ENCODE assay signal across 26 cellular contexts in genomic region chr20:20795119-20795518, GRCh38.
"Had no signal": no experiment of that assay in that cellular context is flagged by ENCODE, and none has a peak within 500 bp of the region (broad histone marks: within the 10 kb centered on the region; RNA-seq: fewer than 3 reads in every experiment).

No MANE protein-coding gene starts in this region.

- H3K9ac ChIP-seq: neural progenitor cell, parathyroid adenoma had no signal

- H3K27ac ChIP-seq: neural progenitor cell, ovary, parathyroid adenoma, psoas muscle, right lobe of liver, sigmoid colon, suprapubic skin, testis, tibial artery, transverse colon, upper lobe of right lung, uterus had no signal

- H3K4me1 ChIP-seq: parathyroid adenoma, right lobe of liver, sigmoid colon, testis, tibial artery, transverse colon, upper lobe of right lung, uterus had no signal

- H3K4me2 ChIP-seq: neural progenitor cell had no signal

- H3K4me3 ChIP-seq: neural progenitor cell, ovary, psoas muscle, right lobe of liver, sigmoid colon, suprapubic skin, testis, tibial artery, transverse colon, upper lobe of right lung, uterus had no signal

- H3K27me3 ChIP-seq: neural progenitor cell, ovary, right lobe of liver, sigmoid colon, suprapubic skin, testis, tibial artery, transverse colon, upper lobe of right lung, uterus had no signal

- DNase-seq: natural killer cell; occipital lobe; ovary; posterior cingulate gyrus; psoas muscle; right cardiac atrium; sigmoid colon; small intestine; stimulated activated CD4-positive, alpha-beta T cell treated with anti-CD3 and anti-CD28 coated beads, Interleukin-15, amount 100 ng/mL, for 24 hours; stimulated activated CD4-positive, alpha-beta T cell treated with anti-CD3 and anti-CD28 coated beads, Interleukin-2, amount 100 ng/mL, for 24 hours; stimulated activated CD4-positive, alpha-beta T cell treated with anti-CD3 and anti-CD28 coated beads, Interleukin-2, amount 100 ng/mL, for 48 hours; stimulated activated CD4-positive, alpha-beta T cell treated with anti-CD3 and anti-CD28 coated beads, Interleukin-4, amount 100 ng/mL, for 24 hours; stimulated activated naive CD4-positive, alpha-beta T cell; stimulated activated naive CD8-positive, alpha-beta T cell treated with anti-CD3 and anti-CD28 coated beads, Interleukin-15, amount 100 ng/mL, for 72 hours; stimulated activated naive CD8-positive, alpha-beta T cell treated with anti-CD3 and anti-CD28 coated beads, Interleukin-15, Interleukin-2, amounts not matched to agents 100 U/mL and 50 U/mL, for 24 hours; substantia nigra; testis; tibial artery; transverse colon; upper lobe of right lung; uterus had no signal

- H3K36me3 ChIP-seq: neural progenitor cell, ovary, right lobe of liver, sigmoid colon, suprapubic skin, tibial artery, transverse colon, upper lobe of right lung, uterus had no signal

- ATAC-seq: natural killer cell; psoas muscle; right cardiac atrium; stimulated activated effector memory CD8-positive, alpha-beta T cell treated with anti-CD3 and anti-CD28 coated beads, Interleukin-12 subunit alpha, Interleukin-12 subunit beta, amount 100 ng/mL, for 72 hours; stimulated activated naive CD8-positive, alpha-beta T cell treated with anti-CD3 and anti-CD28 coated beads, Interleukin-15, amount 100 ng/mL, for 72 hours; stimulated activated naive CD8-positive, alpha-beta T cell treated with anti-CD3 and anti-CD28 coated beads, Interleukin-15, Interleukin-2, amounts not matched to agents 100 U/mL and 50 U/mL, for 24 hours; upper lobe of right lung had no signal

- H3K9me3 ChIP-seq: ovary, psoas muscle, right lobe of liver, sigmoid colon, suprapubic skin, testis, tibial artery, transverse colon, upper lobe of right lung, uterus had no signal
